33 cellular contexts compared by ENCODE assay signal in genomic region chr17:52298881-52299280, GRCh38.
"Had no signal": no experiment of that assay in that cellular context is flagged by ENCODE, and none has a peak within 500 bp of the region (broad histone marks: within the 10 kb centered on the region; RNA-seq: fewer than 3 reads in every experiment).

No MANE protein-coding gene starts in this region.

- H3K4me3 Mint-ChIP-seq: activated CD4-positive, alpha-beta memory T cell treated with anti-CD3 and anti-CD28 coated beads, Interleukin-2, amount 10 ng/mL, durations not matched to agents 7 days and 5 days; activated CD8-positive, alpha-beta memory T cell treated with anti-CD3 and anti-CD28 coated beads, Interleukin-2, amount 10 ng/mL, durations not matched to agents 7 days and 5 days; activated naive CD4-positive, alpha-beta T cell treated with anti-CD3 and anti-CD28 coated beads, Interleukin-2, amount 10 ng/mL, durations not matched to agents 7 days and 5 days; activated naive CD8-positive, alpha-beta T cell; activated naive CD8-positive, alpha-beta T cell treated with anti-CD3 and anti-CD28 coated beads, Interleukin-2, amount 50 U/mL, for 24 hours had no signal

- ATAC-seq: activated CD8-positive, alpha-beta memory T cell treated with anti-CD3 and anti-CD28 coated beads, Interleukin-2, amount 10 ng/mL, durations not matched to agents 7 days and 5 days; activated naive CD8-positive, alpha-beta T cell treated with anti-CD3 and anti-CD28 coated beads, Interleukin-2, amount 50 U/mL, for 24 hours had no signal

- H3K36me3 Mint-ChIP-seq: activated CD8-positive, alpha-beta memory T cell treated with anti-CD3 and anti-CD28 coated beads, Interleukin-2, amount 10 ng/mL, durations not matched to agents 7 days and 5 days; activated naive CD4-positive, alpha-beta T cell treated with anti-CD3 and anti-CD28 coated beads, Interleukin-2, amount 10 ng/mL, durations not matched to agents 7 days and 5 days; activated naive CD8-positive, alpha-beta T cell; brain had no signal

- H3K27ac Mint-ChIP-seq: activated CD4-positive, alpha-beta memory T cell treated with anti-CD3 and anti-CD28 coated beads, Interleukin-2, amount 10 ng/mL, durations not matched to agents 7 days and 5 days; activated CD8-positive, alpha-beta memory T cell treated with anti-CD3 and anti-CD28 coated beads, Interleukin-2, amount 10 ng/mL, durations not matched to agents 7 days and 5 days; activated naive CD4-positive, alpha-beta T cell treated with anti-CD3 and anti-CD28 coated beads, Interleukin-2, amount 10 ng/mL, durations not matched to agents 7 days and 5 days; activated naive CD8-positive, alpha-beta T cell; activated naive CD8-positive, alpha-beta T cell treated with anti-CD3 and anti-CD28 coated beads, Interleukin-2, amount 50 U/mL, for 24 hours; brain had no signal

- H3K9ac ChIP-seq: KMS-11 had no signal

- H3K36me3 ChIP-seq: WERI-Rb-1 had no signal

- H3K4me1 Mint-ChIP-seq: activated CD4-positive, alpha-beta memory T cell treated with anti-CD3 and anti-CD28 coated beads, Interleukin-2, amount 10 ng/mL, durations not matched to agents 7 days and 5 days; activated CD8-positive, alpha-beta memory T cell treated with anti-CD3 and anti-CD28 coated beads, Interleukin-2, amount 10 ng/mL, durations not matched to agents 7 days and 5 days; activated naive CD4-positive, alpha-beta T cell treated with anti-CD3 and anti-CD28 coated beads, Interleukin-2, amount 10 ng/mL, durations not matched to agents 7 days and 5 days; activated naive CD8-positive, alpha-beta T cell treated with anti-CD3 and anti-CD28 coated beads, Interleukin-2, amount 50 U/mL, for 24 hours had no signal

- H3K9me3 Mint-ChIP-seq: activated CD4-positive, alpha-beta memory T cell treated with anti-CD3 and anti-CD28 coated beads, Interleukin-2, amount 10 ng/mL, durations not matched to agents 7 days and 5 days; activated naive CD4-positive, alpha-beta T cell treated with anti-CD3 and anti-CD28 coated beads, Interleukin-2, amount 10 ng/mL, durations not matched to agents 7 days and 5 days; activated naive CD8-positive, alpha-beta T cell treated with anti-CD3 and anti-CD28 coated beads, Interleukin-2, amount 50 U/mL, for 24 hours; brain had no signal

- H3K27ac ChIP-seq: KMS-11, WERI-Rb-1 had no signal

- H3K27me3 Mint-ChIP-seq: activated CD4-positive, alpha-beta memory T cell treated with anti-CD3 and anti-CD28 coated beads, Interleukin-2, amount 10 ng/mL, durations not matched to agents 7 days and 5 days; activated CD8-positive, alpha-beta memory T cell treated with anti-CD3 and anti-CD28 coated beads, Interleukin-2, amount 10 ng/mL, durations not matched to agents 7 days and 5 days; activated naive CD4-positive, alpha-beta T cell treated with anti-CD3 and anti-CD28 coated beads, Interleukin-2, amount 10 ng/mL, durations not matched to agents 7 days and 5 days; brain had no signal

- FAIRE-seq: bronchial epithelial cell had no signal

- DNase-seq: activated CD4-positive, alpha-beta memory T cell treated with anti-CD3 and anti-CD28 coated beads, Interleukin-2, amount 10 ng/mL, durations not matched to agents 7 days and 5 days; activated CD4-positive, alpha-beta T cell treated with anti-CD3 and anti-CD28 coated beads for 1 hour; activated CD4-positive, alpha-beta T cell treated with anti-CD3 and anti-CD28 coated beads for 48 hours; activated CD4-positive, CD25-positive, alpha-beta regulatory T cell; activated CD8-positive, alpha-beta memory T cell treated with anti-CD3 and anti-CD28 coated beads for 24 hours; activated CD8-positive, alpha-beta memory T cell treated with anti-CD3 and anti-CD28 coated beads, Interleukin-2, amount 10 ng/mL, durations not matched to agents 7 days and 5 days; activated CD8-positive, alpha-beta memory T cell treated with anti-CD3 and anti-CD28 coated beads, Interleukin-2, amount 50 U/mL, for 48 hours; activated effector memory CD4-positive, alpha-beta T cell treated with Interleukin-2 at 50 U/mL for 16 hours; activated naive CD4-positive, alpha-beta T cell treated with anti-CD3 and anti-CD28 coated beads, Interleukin-2, amount 10 ng/mL, durations not matched to agents 7 days and 5 days; activated naive CD8-positive, alpha-beta T cell treated with anti-CD3 and anti-CD28 coated beads, Interleukin-2, amount 50 U/mL, for 24 hours; activated T-cell treated with anti-CD3 and anti-CD28 coated beads, Interleukin-2, amount 50 U/mL, for 48 hours; anterior cingulate cortex; caudate nucleus; cerebellar nuclear complex; MM.1S; NCI-H1105; NCI-H1436; NCI-H1694; NCI-H1930; NCI-H2081 treated with DMSO at 0.1 percent for 48 hours; NCI-H226; NCI-H446 treated with DMSO at 0.1 percent for 48 hours; NK-92 treated with Interleukin-12 subunit alpha and Interleukin-12 subunit beta, amount 100 ng/mL, for 24 hours; Right ventricle myocardium superior; SW 1271; T-helper 1 cell; T-helper 2 cell; T-helper 9 cell; WERI-Rb-1 had no signal

- H3K4me2 ChIP-seq: KMS-11 had no signal
